8 cellular contexts compared by ENCODE assay signal in genomic region chr3:62188547-62189375, GRCh38.
A peak's percentile ranks its signal among the peaks of the same experiment; 100 is the strongest.
DNase-seq lines count a peak whose midpoint lies in the region; ATAC-seq and TF ChIP-seq lines count a peak whose summit lies in the region.

No MANE protein-coding gene starts in this region.

- TF ChIP-seq EP300 in ovary (IDR thresholded peaks at IDR 0.05), result no peak
- no peak for TF ChIP-seq EP300 in tibial nerve (IDR thresholded peaks at IDR 0.05)

- H3K4me3 Mint-ChIP-seq in activated T-helper 2 cell treated with anti-CD3 and anti-CD28 coated beads, Interferon-gamma antibody, Interleukin-2, Interleukin-4, amounts not matched to agents 10 μg/mL and 5 μg/mL and 100 μg/mL, durations not matched to agents 14 hours and 24 hours and 36 hours (ENCODE audit: low read depth), result peak overlapping the region; percentile 24

- H3K4me1 Mint-ChIP-seq in activated T-helper 2 cell treated with anti-CD3 and anti-CD28 coated beads, Interferon-gamma antibody, Interleukin-2, Interleukin-4, amounts not matched to agents 10 μg/mL and 5 μg/mL and 100 μg/mL, durations not matched to agents 14 hours and 24 hours and 36 hours (ENCODE audit: low read depth), result peaks cover 2% of the 10 kb centered on the region

- no peaks in the 10 kb centered on the region for H4K20me1 ChIP-seq in KMS-11 (ENCODE audit: insufficient read depth)

- no peaks in the 10 kb centered on the region for H3K79me2 ChIP-seq in KMS-11 (ENCODE audit: insufficient read depth, low read depth)

- H3K4me3 ChIP-seq in KMS-11 (IDR thresholded peaks at IDR 0.05; ENCODE audit: insufficient read depth, low read depth, low read length) (no peak overlapping the region), fibroblast of villous mesenchyme (ENCODE audit: low read depth, low read length) (no peak overlapping the region), ovary (no peak overlapping the region), tibial nerve (no peak overlapping the region)

- TF ChIP-seq CTCF in KMS-11 (conservative IDR thresholded peaks at IDR 0.05; ENCODE audit: low read depth, low read length), result peak; percentile 49
- TF ChIP-seq CTCF in fibroblast of villous mesenchyme (IDR thresholded peaks at IDR 0.05; ENCODE audit: insufficient read depth, low read depth, low read length), result peak; percentile 76
- peak; percentile 39 to 77 (median 61) for TF ChIP-seq CTCF in ovary (IDR thresholded peaks at IDR 0.05)
- peak; percentile 74 to 84 (median 80) for TF ChIP-seq CTCF in tibial nerve (IDR thresholded peaks at IDR 0.05)

- peak; percentile 82 for ATAC-seq in GM21529 (IDR thresholded peaks at IDR 0.05; ENCODE audit: unreplicated experiment)

- no peaks in the 10 kb centered on the region for H3K4me1 ChIP-seq in KMS-11 (ENCODE audit: low read depth, poor library complexity, severe bottlenecking)
- peaks cover 15% of the 10 kb centered on the region for H3K4me1 ChIP-seq in ovary (ENCODE audit: insufficient read depth)
- H3K4me1 ChIP-seq in tibial nerve, result peaks cover 0 to 18% (median 0%) of the 10 kb centered on the region in 4 donors

- no peak overlapping the region for H3K27ac Mint-ChIP-seq in activated T-helper 2 cell treated with anti-CD3 and anti-CD28 coated beads, Interferon-gamma antibody, Interleukin-2, Interleukin-4, amounts not matched to agents 10 μg/mL and 5 μg/mL and 100 μg/mL, durations not matched to agents 14 hours and 24 hours and 36 hours

- no peaks in the 10 kb centered on the region for H3K36me3 Mint-ChIP-seq in activated T-helper 2 cell treated with anti-CD3 and anti-CD28 coated beads, Interferon-gamma antibody, Interleukin-2, Interleukin-4, amounts not matched to agents 10 μg/mL and 5 μg/mL and 100 μg/mL, durations not matched to agents 14 hours and 24 hours and 36 hours (ENCODE audit: low read depth)

- TF ChIP-seq POLR2A in ovary (IDR thresholded peaks at IDR 0.05), result no peak
- no peak for TF ChIP-seq POLR2A in tibial nerve (IDR thresholded peaks at IDR 0.05)

- peak; percentile 80 for DNase-seq in DMS 273 (lab: John Stamatoyannopoulos, UW; ENCODE audit: unreplicated experiment)
- DNase-seq in RPMI8226, result peak; percentile 70
- peak; percentile 35 for DNase-seq in activated T-helper 2 cell treated with anti-CD3 and anti-CD28 coated beads, Interferon-gamma antibody, Interleukin-2, Interleukin-4, amounts not matched to agents 10 μg/mL and 5 μg/mL and 100 μg/mL, durations not matched to agents 14 hours and 24 hours and 36 hours (ENCODE audit: low spot score)
- DNase-seq in fibroblast of villous mesenchyme (ENCODE audit: low read depth), result peak; percentile 78
- peak; percentile 70 to 84 (median 78) for DNase-seq in ovary
- DNase-seq in tibial nerve (ENCODE audit: low spot score in 2 of 2), result peak; percentile 67 to 79

- no peak overlapping the region for H3K9ac ChIP-seq in KMS-11

- no peaks in the 10 kb centered on the region for H3K27me3 Mint-ChIP-seq in activated T-helper 2 cell treated with anti-CD3 and anti-CD28 coated beads, Interferon-gamma antibody, Interleukin-2, Interleukin-4, amounts not matched to agents 10 μg/mL and 5 μg/mL and 100 μg/mL, durations not matched to agents 14 hours and 24 hours and 36 hours (ENCODE audit: low read depth)

- H3K9me3 ChIP-seq in ovary (no peaks in the 10 kb centered on the region), tibial nerve (no peaks in the 10 kb centered on the region)

- 2 to 4% (median 3%) methylated on average over 18 of the region's 18 CpGs for WGBS in ovary, 3 donors
- WGBS in tibial nerve, 2 donors, result 3 to 6% methylated on average over 18 of the region's 18 CpGs

- H3K4me2 ChIP-seq in KMS-11, result no peak overlapping the region

- H3K27me3 ChIP-seq in KMS-11 (ENCODE audit: insufficient read depth, low read depth) (no peaks in the 10 kb centered on the region), ovary (no peaks in the 10 kb centered on the region), tibial nerve (no peaks in the 10 kb centered on the region)

- intact Hi-C loops in activated T-helper 2 cell treated with anti-CD3 and anti-CD28 coated beads, Interferon-gamma antibody, Interleukin-2, Interleukin-4, amounts not matched to agents 10 μg/mL and 5 μg/mL and 100 μg/mL, durations not matched to agents 14 hours and 24 hours and 36 hours (cut with micrococcal nuclease), result loop anchor here (10.0 kb wide), 2 partner anchors 334 to 624 kb away; partner anchors contain the start of gene PTPRG
- intact Hi-C loops in ovary (cut with DNase I), result loop anchor here (5.0 to 10.0 kb wide), 4 partner anchors 324 to 626 kb away; partner anchors contain the start of gene PTPRG (in 4 of the 4)

- H3K27ac ChIP-seq in KMS-11 (no peak overlapping the region), ovary (no peak overlapping the region), tibial nerve (peak overlapping the region in 1 of 4 donors; percentile 2)

- H3K9me3 Mint-ChIP-seq in activated T-helper 2 cell treated with anti-CD3 and anti-CD28 coated beads, Interferon-gamma antibody, Interleukin-2, Interleukin-4, amounts not matched to agents 10 μg/mL and 5 μg/mL and 100 μg/mL, durations not matched to agents 14 hours and 24 hours and 36 hours, result no peaks in the 10 kb centered on the region

- H2AFZ ChIP-seq in KMS-11 (ENCODE audit: low read depth), result no peak overlapping the region

- H3K36me3 ChIP-seq in KMS-11 (ENCODE audit: insufficient read depth) (no peaks in the 10 kb centered on the region), ovary (no peaks in the 10 kb centered on the region), tibial nerve (peaks cover 0 to 10% (median 0%) of the 10 kb centered on the region in 3 donors)
